22 cellular contexts compared by ENCODE assay signal in genomic region chr2:23320058-23320457, GRCh38.
"Had no signal": no experiment of that assay in that cellular context is flagged by ENCODE, and none has a peak within 500 bp of the region (broad histone marks: within the 10 kb centered on the region; RNA-seq: fewer than 3 reads in every experiment).

No MANE protein-coding gene starts in this region.

- H3K9me3 Mint-ChIP-seq: activated naive CD8-positive, alpha-beta T cell treated with anti-CD3 and anti-CD28 coated beads for 36 hours; activated T-cell treated with anti-CD3 and anti-CD28 coated beads, Interleukin-2, amount 50 U/mL, for 24 hours; activated T-helper 17 cell treated with anti-CD3 and anti-CD28 coated beads, Interleukin-2, amount 50 U/mL, for 72 hours; neural progenitor cell; stimulated activated naive CD8-positive, alpha-beta T cell treated with anti-CD3 and anti-CD28 coated beads, Interleukin-15, amount 100 ng/mL, for 72 hours; T-helper 1 cell treated with Interleukin-12 subunit alpha and Interleukin-12 subunit beta and Interleukin-4 antibody, amounts not matched to agents 30 μg/mL and 1 μg/mL, for 36 hours had no signal

- ATAC-seq: activated T-helper 17 cell treated with anti-CD3 and anti-CD28 coated beads, Interleukin-2, amount 50 U/mL, for 72 hours; foreskin keratinocyte; left lung; naive thymus-derived CD8-positive, alpha-beta T cell; right lobe of liver; stimulated activated effector memory CD8-positive, alpha-beta T cell treated with anti-CD3 and anti-CD28 coated beads, Interleukin-12 subunit alpha, Interleukin-12 subunit beta, amount 100 ng/mL, for 72 hours; stimulated activated naive CD8-positive, alpha-beta T cell treated with anti-CD3 and anti-CD28 coated beads, Interleukin-15, amount 100 ng/mL, for 72 hours had no signal

- H3K36me3 Mint-ChIP-seq: activated naive CD8-positive, alpha-beta T cell treated with anti-CD3 and anti-CD28 coated beads for 36 hours; naive thymus-derived CD8-positive, alpha-beta T cell; neural progenitor cell; stimulated activated effector memory CD8-positive, alpha-beta T cell treated with anti-CD3 and anti-CD28 coated beads, Interleukin-12 subunit alpha, Interleukin-12 subunit beta, amount 100 ng/mL, for 72 hours had no signal

- H3K4me1 Mint-ChIP-seq: activated naive CD8-positive, alpha-beta T cell treated with anti-CD3 and anti-CD28 coated beads for 36 hours; activated T-helper 17 cell treated with anti-CD3 and anti-CD28 coated beads, Interleukin-2, amount 50 U/mL, for 72 hours; stimulated activated effector memory CD8-positive, alpha-beta T cell treated with anti-CD3 and anti-CD28 coated beads, Interleukin-12 subunit alpha, Interleukin-12 subunit beta, amount 100 ng/mL, for 72 hours; stimulated activated naive CD8-positive, alpha-beta T cell treated with anti-CD3 and anti-CD28 coated beads, Interleukin-15, amount 100 ng/mL, for 72 hours had no signal

- DNase-seq: activated CD4-positive, alpha-beta T cell treated with anti-CD3 and anti-CD28 coated beads, Interleukin-2, amount 50 U/mL, for 4 hours; activated CD8-positive, alpha-beta memory T cell treated with anti-CD3 and anti-CD28 coated beads for 24 hours; activated CD8-positive, alpha-beta memory T cell treated with anti-CD3 and anti-CD28 coated beads, Interleukin-2, amount 50 U/mL, for 4 hours; activated naive CD4-positive, alpha-beta T cell; activated naive CD8-positive, alpha-beta T cell treated with anti-CD3 and anti-CD28 coated beads for 36 hours; activated T-cell treated with anti-CD3 and anti-CD28 coated beads, Interleukin-2, amount 50 U/mL, for 24 hours; erythroblast; foreskin keratinocyte; kidney glomerular epithelial cell; left lung; naive thymus-derived CD8-positive, alpha-beta T cell; posterior cingulate gyrus; right lobe of liver; stimulated activated CD4-positive, alpha-beta T cell treated with anti-CD3 and anti-CD28 coated beads, Interleukin-1b, Interleukin-23, amount 100 ng/mL, for 48 hours; stimulated activated naive CD8-positive, alpha-beta T cell treated with anti-CD3 and anti-CD28 coated beads, Interleukin-15, amount 100 ng/mL, for 72 hours; T1000; tibial artery; WERI-Rb-1 had no signal

- H3K4me3 Mint-ChIP-seq: activated naive CD8-positive, alpha-beta T cell treated with anti-CD3 and anti-CD28 coated beads for 36 hours; activated T-cell treated with anti-CD3 and anti-CD28 coated beads, Interleukin-2, amount 50 U/mL, for 24 hours; activated T-helper 17 cell treated with anti-CD3 and anti-CD28 coated beads, Interleukin-2, amount 50 U/mL, for 72 hours; naive thymus-derived CD8-positive, alpha-beta T cell; neural progenitor cell; stimulated activated effector memory CD8-positive, alpha-beta T cell treated with anti-CD3 and anti-CD28 coated beads, Interleukin-12 subunit alpha, Interleukin-12 subunit beta, amount 100 ng/mL, for 72 hours; stimulated activated naive CD8-positive, alpha-beta T cell treated with anti-CD3 and anti-CD28 coated beads, Interleukin-15, amount 100 ng/mL, for 72 hours; T-helper 1 cell treated with Interleukin-12 subunit alpha and Interleukin-12 subunit beta and Interleukin-4 antibody, amounts not matched to agents 30 μg/mL and 1 μg/mL, for 36 hours had no signal

- H3K27ac Mint-ChIP-seq: activated naive CD8-positive, alpha-beta T cell treated with anti-CD3 and anti-CD28 coated beads for 36 hours; activated T-cell treated with anti-CD3 and anti-CD28 coated beads, Interleukin-2, amount 50 U/mL, for 24 hours; activated T-helper 17 cell treated with anti-CD3 and anti-CD28 coated beads, Interleukin-2, amount 50 U/mL, for 72 hours; naive thymus-derived CD8-positive, alpha-beta T cell; neural progenitor cell; stimulated activated effector memory CD8-positive, alpha-beta T cell treated with anti-CD3 and anti-CD28 coated beads, Interleukin-12 subunit alpha, Interleukin-12 subunit beta, amount 100 ng/mL, for 72 hours; stimulated activated naive CD8-positive, alpha-beta T cell treated with anti-CD3 and anti-CD28 coated beads, Interleukin-15, amount 100 ng/mL, for 72 hours; T-helper 1 cell treated with Interleukin-12 subunit alpha and Interleukin-12 subunit beta and Interleukin-4 antibody, amounts not matched to agents 30 μg/mL and 1 μg/mL, for 36 hours had no signal
